ENCODE assay signal across 19 cellular contexts in the genomic region with DNA sequence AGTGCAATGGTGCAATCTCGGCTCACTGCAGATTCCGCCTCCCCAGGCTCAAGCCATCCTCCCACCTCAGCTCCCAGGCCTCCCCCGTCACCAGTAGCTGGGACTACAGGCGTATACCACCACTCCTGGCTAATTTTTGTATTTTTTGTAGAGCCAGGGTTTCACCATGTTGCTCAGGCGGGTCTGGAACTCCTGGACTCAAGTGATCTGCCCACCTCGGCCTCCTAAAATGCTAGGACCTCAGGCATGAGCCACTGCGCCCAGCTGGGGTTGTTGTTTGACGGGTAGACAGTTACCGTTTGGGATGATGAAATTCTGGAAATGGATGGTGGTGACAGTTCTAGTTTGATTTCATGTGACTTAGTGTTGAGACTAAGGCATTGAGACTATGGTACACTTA. TPM values are rescaled to one million over a fixed set of nuclear protein-coding genes. Genes with fewer than 3 reads are reported as not detected.
DNase-seq lines count a peak whose midpoint lies in the region; ATAC-seq, FAIRE-seq and TF ChIP-seq lines count a peak whose summit lies in the region.
"Had no signal": no experiment of that assay in that cellular context is flagged by ENCODE, and none has a peak within 500 bp of the region (broad histone marks: within the 10 kb centered on the region; RNA-seq: fewer than 3 reads in every experiment).

No MANE protein-coding gene starts in this region.

- H3K4me3 ChIP-seq in RWPE2 (ENCODE audit: severe bottlenecking) (no peak overlapping the region), lower lobe of right lung (no peak overlapping the region), suprapubic skin (no peak overlapping the region)

- WGBS in suprapubic skin: 97% methylated on average over 9 of the region's 9 CpGs

- TF ChIP-seq CTCF in RWPE2 (IDR thresholded peaks at IDR 0.05; ENCODE audit: poor library complexity, severe bottlenecking) (no peak), lower lobe of right lung (IDR thresholded peaks at IDR 0.05) (no peak), suprapubic skin (IDR thresholded peaks at IDR 0.05) (no peak)

- ATAC-seq in activated CD4-positive, CD25-positive, alpha-beta regulatory T cell treated with anti-CD3 and anti-CD28 coated beads, Interleukin-2, amount 50 U/mL, for 24 hours: no peak
- ATAC-seq in RWPE2 (ENCODE audit: low read depth) (no peak), lower lobe of right lung (no peak)
- ATAC-seq: Panc1 had no signal

- H3K4me1 ChIP-seq in RWPE2 (ENCODE audit: insufficient read depth, poor library complexity, severe bottlenecking) (peaks cover 19% of the 10 kb centered on the region), lower lobe of right lung (peaks cover 4% of the 10 kb centered on the region), suprapubic skin (peaks cover 25% of the 10 kb centered on the region)

- H3K27ac ChIP-seq in RWPE2 (ENCODE audit: poor library complexity, severe bottlenecking) (peak overlapping the region; percentile 93), lower lobe of right lung (no peak overlapping the region), suprapubic skin (no peak overlapping the region)
- H3K27ac ChIP-seq: HL-60 had no signal

- DNase-seq in activated CD4-positive, CD25-positive, alpha-beta regulatory T cell treated with anti-CD3 and anti-CD28 coated beads, Interleukin-2, amount 50 U/mL, for 72 hours: peak; percentile 12
- DNase-seq in RWPE2 (ENCODE audit: low spot score) (no peak), lower lobe of right lung (peak; percentile 36), suprapubic skin (ENCODE audit: low spot score in 2 of 2) (peak; percentile 24 to 63), DMS53 (lab: John Stamatoyannopoulos, UW) (no peak), NCI-H345 treated with DMSO at 0.1 percent for 48 hours (lab: John Stamatoyannopoulos, UW; ENCODE audit: unreplicated experiment) (no peak), GM12891 (ENCODE audit: insufficient read length, low spot score) (no peak)
- DNase-seq: 8988T, C1 segment of cervical spinal cord, COR-L47, KBM-7, NCI-H1092 treated with DMSO at 0.1 percent for 48 hours, NCI-H187, NCI-H446 treated with DMSO at 0.1 percent for 48 hours, NCI-H748 treated with DMSO at 0.1 percent for 48 hours had no signal

- H3K36me3 ChIP-seq in RWPE2 (ENCODE audit: low read depth): no peaks in the 10 kb centered on the region
- no peaks in the 10 kb centered on the region for H3K36me3 ChIP-seq in lower lobe of right lung
- no peaks in the 10 kb centered on the region for H3K36me3 ChIP-seq in suprapubic skin

- H3K9me3 ChIP-seq in RWPE2 (ENCODE audit: severe bottlenecking) (peaks cover 6% of the 10 kb centered on the region), lower lobe of right lung (peaks cover 8% of the 10 kb centered on the region), suprapubic skin (no peaks in the 10 kb centered on the region)

- H3K27me3 ChIP-seq in RWPE2 (ENCODE audit: insufficient read depth, poor library complexity, severe bottlenecking): no peaks in the 10 kb centered on the region
- H3K27me3 ChIP-seq in lower lobe of right lung (ENCODE audit: low read depth): no peaks in the 10 kb centered on the region
- H3K27me3 ChIP-seq in suprapubic skin: no peaks in the 10 kb centered on the region

- intact Hi-C loops in lower lobe of right lung (cut with DNase I): no loop called here

- no peak for TF ChIP-seq EP300 in suprapubic skin (IDR thresholded peaks at IDR 0.05)

- no peak for FAIRE-seq in GM12891 (lab: Jason Lieb, UNC)
- FAIRE-seq: H54 had no signal

- TF ChIP-seq POLR2A in suprapubic skin (IDR thresholded peaks at IDR 0.05) (no peak), GM12891 (IDR thresholded peaks at IDR 0.05; ENCODE audit: low read depth, low read length) (no peak)

TF ChIP-seq in GM12891, 5 proteins besides CTCF, POLR2A, EP300 and RAD21:
- TF ChIP-seq TAF1 (IDR thresholded peaks at IDR 0.05; ENCODE audit: low read depth, low read length) (no peak), PAX5 (IDR thresholded peaks at IDR 0.05; ENCODE audit: insufficient read depth, low read length, severe bottlenecking) (no peak), POU2F2 (IDR thresholded peaks at IDR 0.05; ENCODE audit: low read depth, low read length) (no peak), SPI1 (IDR thresholded peaks at IDR 0.05; ENCODE audit: low read depth, low read length) (no peak), POLR2AphosphoS5 (IDR thresholded peaks at IDR 0.05; ENCODE audit: low read depth, low read length) (no peak)

RNA-seq across cellular contexts. Expression of a gene that starts 15.3 kb away (rescaled TPM):
- not detected for total RNA-seq in lower lobe of right lung
- total RNA-seq in suprapubic skin: 100 to 1,000 TPM in 2 of 4 donors, 10 to 100 TPM in 2; 27.4 to 296 (median 105) TPM
- not detected for polyA plus RNA-seq in GM12891 (2012; ENCODE audit: low read depth, missing spikeins)

RNA-seq across cellular contexts. Expression of a gene that starts 40.7 kb away (rescaled TPM):
- total RNA-seq in lower lobe of right lung (not detected), suprapubic skin (1,000 to 10,000 TPM in 3 of 4 donors, 100 to 1,000 TPM in 1; 429 to 3,135 (median 2,230) TPM)
- polyA plus RNA-seq in GM12891 (2012; ENCODE audit: low read depth, missing spikeins): not detected

Comparison
In these comparisons a context has a peak if more than half of its experiments do, and no peak if none do; other contexts are left out.
1. DNase-seq: peak in activated CD4-positive, CD25-positive, alpha-beta regulatory T cell treated with anti-CD3 and anti-CD28 coated beads, Interleukin-2, amount 50 U/mL, for 72 hours (single experiment), lower lobe of right lung (single experiment) and suprapubic skin (2 of 2); none in RWPE2 (single experiment), DMS53 (single experiment), NCI-H345 treated with DMSO at 0.1 percent for 48 hours (single experiment) and GM12891 (single experiment).
2. RNA of a gene that starts 15.3 kb away (total RNA-seq): 27.4 to 296 TPM in suprapubic skin; not detected in lower lobe of right lung (single experiment); every median in the first group is over 10 times any median in the second.
3. RNA of a gene that starts 40.7 kb away (total RNA-seq): 429 to 3,135 TPM in suprapubic skin; not detected in lower lobe of right lung (single experiment); every median in the first group is over 100 times any median in the second.